8 cellular contexts compared by ENCODE assay signal in the genomic region with DNA sequence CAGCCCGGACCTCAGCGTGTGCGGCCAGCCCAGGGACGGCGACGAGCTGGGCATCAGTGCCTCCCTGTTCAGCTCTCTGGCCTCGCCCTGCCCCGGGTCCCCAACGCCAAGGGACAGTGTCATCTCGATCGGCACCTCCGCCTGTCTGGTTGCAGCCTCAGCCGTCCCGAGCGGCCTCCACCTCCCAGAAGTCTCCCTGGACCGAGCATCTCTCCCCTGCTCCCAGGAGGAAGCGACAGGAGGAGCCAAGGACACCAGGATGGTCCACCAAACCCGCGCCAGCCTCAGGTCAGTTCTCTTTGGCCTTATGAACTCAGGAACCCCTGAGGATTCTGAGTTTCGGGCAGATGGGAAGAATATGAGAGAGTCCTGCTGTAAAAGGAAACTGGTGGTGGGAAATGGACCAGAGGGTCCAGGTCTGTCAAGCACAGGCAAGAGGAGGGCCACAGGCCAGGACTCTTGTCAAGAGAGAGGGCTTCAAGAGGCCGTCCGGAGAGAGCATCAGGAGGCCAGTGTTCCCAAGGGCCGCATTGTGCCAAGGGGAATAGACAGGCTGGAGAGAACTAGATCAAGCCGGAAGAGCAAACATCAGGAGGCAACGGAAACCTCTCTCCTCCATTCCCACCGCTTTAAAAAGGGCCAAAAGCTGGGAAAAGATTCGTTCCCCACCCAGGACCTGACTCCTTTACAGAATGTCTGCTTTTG. TPM values are rescaled to one million over a fixed set of nuclear protein-coding genes. Genes with fewer than 3 reads are reported as not detected.
A peak's percentile ranks its signal among the peaks of the same experiment; 100 is the strongest.
DNase-seq lines count a peak whose midpoint lies in the region; ATAC-seq, FAIRE-seq and TF ChIP-seq lines count a peak whose summit lies in the region.

No MANE protein-coding gene starts in this region.

- H3K9me3 ChIP-seq in IMR-90 (ENCODE audit: control insufficient read depth, insufficient read depth, low read length) = no peaks in the 10 kb centered on the region

- FAIRE-seq in frontal cortex (lab: Jason Lieb, UNC) = no peak

- H2BK120ac ChIP-seq in IMR-90 (ENCODE audit: low read depth, low read length) = no peak overlapping the region

- no peak overlapping the region for H2BK15ac ChIP-seq in IMR-90 (ENCODE audit: low read depth, low read length)

- H2BK20ac ChIP-seq in IMR-90 (ENCODE audit: low read depth, low read length) = no peak overlapping the region

- H2AK9ac ChIP-seq in IMR-90 (replicated peaks; ENCODE audit: low read depth, low read length, poor library complexity) = peak overlapping the region; percentile 57

- no peaks in the 10 kb centered on the region; the same call in 1 of the 2 replicates for H3K36me3 ChIP-seq in IMR-90 (ENCODE audit: control insufficient read depth, insufficient read depth, low read length)

- peak overlapping the region in 2 of 7 donors; percentile 52 to 89 for H3K27ac Mint-ChIP-seq in CD14-positive monocyte
- H3K27ac Mint-ChIP-seq in nephron = no peak overlapping the region

- 2% methylated on average over 10 of the region's 27 CpGs; no CpG with 5 or more reads in 1 of the 2 experiments for WGBS in IMR-90 (ENCODE audit: extremely low coverage in 2 of 2, insufficient read length in 1 of 2), 2 experiments

- DNase-seq in CD14-positive monocyte (ENCODE audit: low spot score) (no peak), IMR-90 (no peak), choroid plexus epithelial cell (ENCODE audit: low read depth) (no peak), frontal cortex (ENCODE audit: low spot score in 2 of 2) (no peak), COR-L47 (lab: John Stamatoyannopoulos, UW) (no peak), NCI-H2171 (lab: John Stamatoyannopoulos, UW) (no peak)

- H3K18ac ChIP-seq in IMR-90 (ENCODE audit: low read depth, low read length) = no peak overlapping the region

- peak overlapping the region; percentile 12; the same call in 1 of the 2 replicates for H4K5ac ChIP-seq in IMR-90 (ENCODE audit: low read depth, low read length)

- H3K56ac ChIP-seq in IMR-90 (ENCODE audit: extremely low read depth, insufficient read depth, low read length) = no peak overlapping the region

- peaks cover 10% of the 10 kb centered on the region for H4K20me1 ChIP-seq in IMR-90 (ENCODE audit: insufficient read depth, low read length)

- H3K79me1 ChIP-seq in IMR-90 (ENCODE audit: low read depth in 1 of 2, low read length in 2 of 2) = peaks cover 20 to 63% of the 10 kb centered on the region in 2 experiments

- peak overlapping the region; percentile 97 for H3K4me2 ChIP-seq in IMR-90 (ENCODE audit: low read depth, low read length)

- H3K9ac ChIP-seq in IMR-90 (ENCODE audit: low read depth, low read length) = peak overlapping the region; percentile 83

- H3K36me3 Mint-ChIP-seq in CD14-positive monocyte (peaks cover 8 to 46% of the 10 kb centered on the region in 2 donors), nephron (ENCODE audit: low read depth) (peaks cover 17% of the 10 kb centered on the region)

- H2AK5ac ChIP-seq in IMR-90 (ENCODE audit: low read depth, low read length) = peak overlapping the region; percentile 44; the same call in 1 of the 2 replicates

- ATAC-seq in IMR-90 (ENCODE audit: low read depth) = no peak
- no peak for ATAC-seq in GM21737 (IDR thresholded peaks at IDR 0.05; ENCODE audit: unreplicated experiment)

- in situ Hi-C loops in IMR-90 (cut with MboI; ENCODE audit: low sequenced_read_pairs) = loop anchor here (25.0 kb wide), 1 partner anchor 288 kb away; no protein-coding TSS in a partner anchor

- peaks cover 5% of the 10 kb centered on the region; the same call in 1 of the 2 replicates for H3K9me1 ChIP-seq in IMR-90 (ENCODE audit: insufficient read depth, low read length)

- no peaks in the 10 kb centered on the region for H3K27me3 Mint-ChIP-seq in CD14-positive monocyte (ENCODE audit: low read depth in 3 of 3)
- no peaks in the 10 kb centered on the region for H3K27me3 Mint-ChIP-seq in nephron (ENCODE audit: low read depth)

- H4K8ac ChIP-seq in IMR-90 (ENCODE audit: low read depth in 2 of 2, low read length in 2 of 2) = no peak overlapping the region; a peak in 2 of 4 replicates

- POLR2A ChIA-PET in IMR-90 (lab: Charles Lee; ENCODE audit: unreplicated experiment) = no interaction called here

- CTCF ChIA-PET in IMR-90 (lab: Yijun Ruan, JAX) = no interaction called here

- peak overlapping the region; percentile 28; the same call in 1 of the 2 replicates for H4K91ac ChIP-seq in IMR-90 (ENCODE audit: insufficient read depth, low read depth, low read length)

- TF ChIP-seq CTCF in CD14-positive monocyte (IDR thresholded peaks at IDR 0.05) (no peak), IMR-90 (conservative IDR thresholded peaks at IDR 0.05; ENCODE audit: low read depth, low read length) (no peak), choroid plexus epithelial cell (conservative IDR thresholded peaks at IDR 0.05; ENCODE audit: low read depth, low read length) (no peak), nephron (IDR thresholded peaks at IDR 0.05; ENCODE audit: unreplicated experiment in 3 of 3) (no peak)

- no peaks in the 10 kb centered on the region for H3K9me3 Mint-ChIP-seq in CD14-positive monocyte
- H3K9me3 Mint-ChIP-seq in nephron = no peaks in the 10 kb centered on the region

- H3K23ac ChIP-seq in IMR-90 (ENCODE audit: low read depth, low read length) = peak overlapping the region; percentile 80; the same call in 1 of the 2 replicates

- no peak for TF ChIP-seq RAD21 in IMR-90 (IDR thresholded peaks at IDR 0.05; ENCODE audit: low read length)

- peaks cover 53% of the 10 kb centered on the region for H3K4me1 Mint-ChIP-seq in CD14-positive monocyte
- peaks cover 21% of the 10 kb centered on the region for H3K4me1 Mint-ChIP-seq in nephron

- BruUV-seq in IMR-90 (replicated peaks; lab: Mats Ljungman, UMichigan) = no TSS peak

- peak overlapping the region; percentile 24 for H3K27ac ChIP-seq in IMR-90 (ENCODE audit: insufficient read depth, low read length)

- H3K4me3 ChIP-seq in IMR-90 (ENCODE audit: insufficient read depth, low read depth, low read length) = peak overlapping the region; percentile 94
- H3K4me3 ChIP-seq in choroid plexus epithelial cell (ENCODE audit: low read depth, low read length) = peak overlapping the region; percentile 98

- TF ChIP-seq POLR2A in IMR-90 (IDR thresholded peaks at IDR 0.05; ENCODE audit: low read depth, low read length) = no peak

- peak overlapping the region; percentile 90 to 97 for H3K4me3 Mint-ChIP-seq in CD14-positive monocyte
- H3K4me3 Mint-ChIP-seq in nephron = peak overlapping the region; percentile 79 to 90 (median 87)

- peak overlapping the region; percentile 24; the same call in 1 of the 2 replicates for H3K4ac ChIP-seq in IMR-90 (ENCODE audit: low read depth, low read length)

- intact Hi-C loops in CD14-positive monocyte (cut with micrococcal nuclease) = loop anchor here (5.0 kb wide), 1 partner anchor 42 kb away; no protein-coding TSS in a partner anchor
- intact Hi-C loops in IMR-90 (cut with micrococcal nuclease) = loop anchor here (5.0 kb wide), 2 partner anchors 42 to 57 kb away; partner anchors contain the start of genes EMC6 and TAX1BP3

- H3K14ac ChIP-seq in IMR-90 (replicated peaks; ENCODE audit: low read depth, low read length) = peak overlapping the region; percentile 62

- H3K27me3 ChIP-seq in IMR-90 (ENCODE audit: control insufficient read depth, insufficient read depth, low read length) = no peaks in the 10 kb centered on the region

- peak overlapping the region; percentile 7 for H2BK5ac ChIP-seq in IMR-90 (ENCODE audit: low read depth, low read length, poor library complexity, severe bottlenecking)

- H2AFZ ChIP-seq in IMR-90 (replicated peaks; ENCODE audit: low read length, poor library complexity) = peak overlapping the region; percentile 98

- dilution Hi-C loops in IMR-90 (cut with HindIII; ENCODE audit: low sequenced_read_pairs, unreplicated experiment) = no loop called here

- H3K4me1 ChIP-seq in IMR-90 (ENCODE audit: control insufficient read depth, insufficient read depth, low read length) = peaks cover 17% of the 10 kb centered on the region

TF ChIP-seq in IMR-90, 13 proteins besides CTCF, POLR2A, EP300 and RAD21 (continues in another document):
- TF ChIP-seq NFE2L2 (IDR thresholded peaks at IDR 0.05; ENCODE audit: low read depth, low read length) = no peak
- no peak for TF ChIP-seq RCOR1 (IDR thresholded peaks at IDR 0.05; ENCODE audit: insufficient replicate concordance, low read length)
- TF ChIP-seq, protein P1, sequence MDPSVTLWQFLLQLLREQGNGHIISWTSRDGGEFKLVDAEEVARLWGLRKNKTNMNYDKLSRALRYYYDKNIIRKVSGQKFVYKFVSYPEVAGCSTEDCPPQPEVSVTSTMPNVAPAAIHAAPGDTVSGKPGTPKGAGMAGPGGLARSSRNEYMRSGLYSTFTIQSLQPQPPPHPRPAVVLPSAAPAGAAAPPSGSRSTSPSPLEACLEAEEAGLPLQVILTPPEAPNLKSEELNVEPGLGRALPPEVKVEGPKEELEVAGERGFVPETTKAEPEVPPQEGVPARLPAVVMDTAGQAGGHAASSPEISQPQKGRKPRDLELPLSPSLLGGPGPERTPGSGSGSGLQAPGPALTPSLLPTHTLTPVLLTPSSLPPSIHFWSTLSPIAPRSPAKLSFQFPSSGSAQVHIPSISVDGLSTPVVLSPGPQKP (IDR thresholded peaks at IDR 0.05; ENCODE audit: borderline replicate concordance, low read depth, low read length) = no peak
- no peak for TF ChIP-seq MAFK (IDR thresholded peaks at IDR 0.05; ENCODE audit: low read depth, low read length)
- no peak for TF ChIP-seq BHLHE40 (IDR thresholded peaks at IDR 0.05; ENCODE audit: low read depth, low read length)

RNA-seq across cellular contexts. Expression of gene HASPIN, which starts 0.8 kb away (rescaled TPM):
- not detected for polyA plus RNA-seq in CD14-positive monocyte
- total RNA-seq in IMR-90 (2012; rRNA removed) = 3.9 and 4.3 TPM in 2 replicates
- polyA plus RNA-seq in IMR-90 (2012; rRNA removed) = 1.9 and 2.2 TPM in 2 replicates
- 0.88 and 1.1 TPM in 2 replicates for polyA plus RNA-seq in IMR-90 (2012; cell fraction: cytosol; rRNA removed)
- polyA plus RNA-seq in IMR-90 (2012; cell fraction: nucleus; rRNA removed; ENCODE audit: low replicate concordance) = 0.55 and 0.58 TPM in 2 replicates
- total RNA-seq in frontal cortex = 0.82 TPM

RNA-seq across cellular contexts. Expression of gene P2RX5, which starts 28.6 kb away (rescaled TPM):
- polyA plus RNA-seq in CD14-positive monocyte (1 to 10 TPM in 1 of 2 donors, under 1 TPM in 1; 0.64 to 3.4 TPM), IMR-90 (2012; rRNA removed) (3.5 and 3.7 TPM in 2 replicates)
- total RNA-seq in IMR-90 (2012; rRNA removed) (1.7 and 1.8 TPM in 2 replicates), frontal cortex (5.3 TPM)
- polyA plus RNA-seq in IMR-90 (2012; cell fraction: cytosol; rRNA removed) = 2.1 and 4.3 TPM in 2 replicates
- polyA plus RNA-seq in IMR-90 (2012; cell fraction: nucleus; rRNA removed; ENCODE audit: low replicate concordance) = 4.0 and 4.2 TPM in 2 replicates

RNA-seq across cellular contexts. Expression of gene EMC6, which starts 55.9 kb away (rescaled TPM):
- polyA plus RNA-seq in CD14-positive monocyte (100 to 1,000 TPM; 105 to 118 TPM), IMR-90 (2012; rRNA removed) (80.5 and 84.4 TPM in 2 replicates)
- total RNA-seq in IMR-90 (2012; rRNA removed) (10.8 and 10.9 TPM in 2 replicates), frontal cortex (7.3 TPM)
- polyA plus RNA-seq in IMR-90 (2012; cell fraction: cytosol; rRNA removed) = 22.8 and 105 TPM in 2 replicates
- polyA plus RNA-seq in IMR-90 (2012; cell fraction: nucleus; rRNA removed; ENCODE audit: low replicate concordance) = 23.6 and 35.6 TPM in 2 replicates

RNA-seq across cellular contexts. Expression of gene TAX1BP3, which starts 56.1 kb away (rescaled TPM):
- polyA plus RNA-seq in CD14-positive monocyte = 10 to 100 TPM; 70.9 to 71.8 TPM
- total RNA-seq in IMR-90 (2012; rRNA removed) = 146 and 170 TPM in 2 replicates
- polyA plus RNA-seq in IMR-90 (2012; rRNA removed) = 176 and 196 TPM in 2 replicates
- 234 and 272 TPM in 2 replicates for polyA plus RNA-seq in IMR-90 (2012; cell fraction: cytosol; rRNA removed)
- 101 and 135 TPM in 2 replicates for polyA plus RNA-seq in IMR-90 (2012; cell fraction: nucleus; rRNA removed; ENCODE audit: low replicate concordance)
- 26.9 TPM for total RNA-seq in frontal cortex
